ENCODE assay signal across 18 cellular contexts in genomic region chr1:88673446-88673845, GRCh38.
"Had no signal": no experiment of that assay in that cellular context is flagged by ENCODE, and none has a peak within 500 bp of the region (broad histone marks: within the 10 kb centered on the region; RNA-seq: fewer than 3 reads in every experiment).

No MANE protein-coding gene starts in this region.

- H3K4me3 ChIP-seq: ascending aorta had no signal

- H3K27ac ChIP-seq: ascending aorta had no signal

- ATAC-seq: activated CD4-positive, CD25-positive, alpha-beta regulatory T cell treated with anti-CD3 and anti-CD28 coated beads, Interleukin-2, amount 50 U/mL, for 24 hours; activated CD8-positive, alpha-beta T cell treated with anti-CD3 and anti-CD28 coated beads, Interleukin-2, amount 10 ng/mL, durations not matched to agents 7 days and 5 days; PC-3 had no signal

- H3K36me3 ChIP-seq: ascending aorta had no signal

- H3K9me3 ChIP-seq: ascending aorta had no signal

- DNase-seq: activated CD4-positive, alpha-beta T cell treated with anti-CD3 and anti-CD28 coated beads for 4 hours; activated CD8-positive, alpha-beta memory T cell treated with anti-CD3 and anti-CD28 coated beads, Interleukin-2, amount 50 U/mL, for 48 hours; activated CD8-positive, alpha-beta T cell treated with anti-CD3 and anti-CD28 coated beads, Interleukin-2, amount 10 ng/mL, durations not matched to agents 7 days and 5 days; activated naive CD4-positive, alpha-beta T cell treated with anti-CD3 and anti-CD28 coated beads, Interleukin-2, amount 50 U/mL, for 16 hours; activated naive CD8-positive, alpha-beta T cell treated with anti-CD3 and anti-CD28 coated beads, Interleukin-2, amount 10 ng/mL, durations not matched to agents 7 days and 5 days; activated T-cell treated with anti-CD3 and anti-CD28 coated beads, Interleukin-2, amount 50 U/mL, for 1 hour; amniotic stem cell; MM.1S; NCI-H146; NCI-H187 treated with DMSO at 0.1 percent for 48 hours; NCI-H2081 treated with DMSO at 0.1 percent for 48 hours; NCI-H446; NCI-H524; PC-3; SHP77 treated with DMSO at 0.1 percent for 48 hours; T-helper 1 cell had no signal

- H3K4me1 ChIP-seq: ascending aorta had no signal

- H3K27me3 ChIP-seq: ascending aorta had no signal
